In the genomic region with DNA sequence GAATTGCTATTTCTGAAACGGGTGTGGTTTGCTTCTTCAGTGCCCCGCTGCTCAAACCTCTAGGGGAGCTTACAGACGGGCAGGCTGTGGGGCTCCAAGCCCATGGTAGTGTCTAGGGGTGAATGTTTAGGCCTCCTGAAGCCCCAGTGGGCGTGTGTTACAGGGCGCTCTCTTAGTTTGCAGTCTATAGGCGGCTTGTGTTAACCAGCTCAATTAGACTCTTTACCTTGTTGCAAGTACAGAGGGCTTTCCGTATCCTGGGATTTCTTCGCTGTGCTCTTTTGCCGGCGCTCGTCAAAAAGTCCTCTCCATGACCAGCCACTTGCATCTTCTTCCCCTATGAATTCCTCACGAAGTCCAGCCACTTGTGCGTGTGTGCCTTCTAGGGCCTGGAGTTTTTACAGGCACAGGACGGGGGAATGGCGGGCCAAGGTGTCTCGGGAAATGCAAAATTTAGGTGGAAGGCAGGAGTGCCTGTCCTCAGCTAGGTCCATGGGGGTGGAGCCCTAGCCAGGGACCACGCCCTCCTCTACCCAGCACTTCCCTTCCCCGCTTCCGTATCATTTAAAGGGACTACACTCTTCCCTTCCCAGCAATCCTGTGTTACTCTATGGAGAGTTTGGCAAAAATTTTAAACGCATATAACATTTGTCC, we compare ENCODE assay signal across 9 cellular contexts.
A peak's percentile ranks its signal among the peaks of the same experiment; 100 is the strongest.
DNase-seq lines count a peak whose midpoint lies in the region; FAIRE-seq and TF ChIP-seq lines count a peak whose summit lies in the region.
"Had no signal": no experiment of that assay in that cellular context is flagged by ENCODE, and none has a peak within 500 bp of the region (broad histone marks: within the 10 kb centered on the region; RNA-seq: fewer than 3 reads in every experiment).

No MANE protein-coding gene starts in this region.

- TF ChIP-seq CTCF in HFF-Myc (IDR thresholded peaks at IDR 0.05; ENCODE audit: low read depth, low read length, missing control alignments) (no peak), colonic mucosa (IDR thresholded peaks at IDR 0.05) (no peak)

- H3K4me1 Mint-ChIP-seq in CD4-positive, alpha-beta memory T cell, result no peaks in the 10 kb centered on the region
- H3K4me1 Mint-ChIP-seq: activated CD4-positive, alpha-beta T cell treated with anti-CD3 and anti-CD28 coated beads, Interleukin-2, amount 10 ng/mL, durations not matched to agents 7 days and 5 days had no signal

- intact Hi-C loops in colonic mucosa (cut with DNase I), result no loop called here
- intact Hi-C loops in CD4-positive, alpha-beta memory T cell (cut with micrococcal nuclease), result no loop called here

- FAIRE-seq in HTR-8/SVneo (lab: Jason Lieb, UNC), result no peak

- H3K4me3 ChIP-seq in HFF-Myc (replicated peaks; ENCODE audit: low read depth, low read length) (0 out of 2 replicates have a peak overlapping the region, but pooled peaks have one; percentile 18), colonic mucosa (peak overlapping the region; percentile 24), skeletal muscle tissue (ENCODE audit: low read length in 3 of 3) (peak overlapping the region; percentile 32 to 63 (median 46))
- H3K4me3 ChIP-seq in CD4-positive, alpha-beta memory T cell (ENCODE audit: low read length in 2 of 2), result no peak overlapping the region

- CTCF ChIA-PET in CD4-positive, alpha-beta memory T cell (lab: Charles Lee; ENCODE audit: partially characterized antibody), result no interaction called here

- no peak for DNase-seq in HFF-Myc (ENCODE audit: extremely low read depth, low read depth)
- peak; percentile 61 for DNase-seq in colonic mucosa
- DNase-seq in islet precursor cell, result peak; percentile 85
- DNase-seq in NCI-H748 (lab: John Stamatoyannopoulos, UW; ENCODE audit: unreplicated experiment), result no peak
- DNase-seq in CD4-positive, alpha-beta memory T cell, result no peak
- DNase-seq in HTR-8/SVneo (ENCODE audit: insufficient read length, low spot score), result no peak
- DNase-seq in NCI-H2029 treated with DMSO at 0.1 percent for 48 hours (lab: John Stamatoyannopoulos, UW), result no peak
- DNase-seq: activated CD4-positive, alpha-beta T cell treated with anti-CD3 and anti-CD28 coated beads, Interleukin-2, amount 10 ng/mL, durations not matched to agents 7 days and 5 days had no signal

- POLR2A ChIA-PET in CD4-positive, alpha-beta memory T cell (lab: Charles Lee; ENCODE audit: partially characterized antibody), result no interaction called here

- H3K9me3 ChIP-seq in colonic mucosa (no peaks in the 10 kb centered on the region), skeletal muscle tissue (ENCODE audit: control insufficient read depth in 3 of 3, low read length in 3 of 3) (no peaks in the 10 kb centered on the region)
- no peaks in the 10 kb centered on the region for H3K9me3 ChIP-seq in CD4-positive, alpha-beta memory T cell (ENCODE audit: control insufficient read depth in 1 of 2, low read length in 2 of 2)

- H3K27ac Mint-ChIP-seq in CD4-positive, alpha-beta memory T cell, result no peak overlapping the region
- H3K27ac Mint-ChIP-seq: activated CD4-positive, alpha-beta T cell treated with anti-CD3 and anti-CD28 coated beads, Interleukin-2, amount 10 ng/mL, durations not matched to agents 7 days and 5 days had no signal

- no peaks in the 10 kb centered on the region for H3K36me3 Mint-ChIP-seq in CD4-positive, alpha-beta memory T cell

- no peak overlapping the region for H3K27ac ChIP-seq in colonic mucosa
- H3K27ac ChIP-seq in skeletal muscle tissue (ENCODE audit: low read depth, low read length), result no peak overlapping the region
- H3K27ac ChIP-seq in CD4-positive, alpha-beta memory T cell (ENCODE audit: low read depth, low read length), result no peak overlapping the region

- H3K27me3 ChIP-seq in colonic mucosa, result no peaks in the 10 kb centered on the region
- no peaks in the 10 kb centered on the region for H3K27me3 ChIP-seq in skeletal muscle tissue (ENCODE audit: control insufficient read depth in 3 of 3, insufficient read depth in 3 of 3, low read length in 3 of 3)
- H3K27me3 ChIP-seq in CD4-positive, alpha-beta memory T cell (ENCODE audit: insufficient read depth, low read length), result no peaks in the 10 kb centered on the region

- H3K9ac ChIP-seq in colonic mucosa (ENCODE audit: low read depth in 2 of 2, low read length in 2 of 2), result no peak overlapping the region
- H3K9ac ChIP-seq in skeletal muscle tissue (ENCODE audit: low read depth in 1 of 3, low read length in 3 of 3), result peak overlapping the region in 1 of 3 donors; percentile 18

- H3K36me3 ChIP-seq in colonic mucosa (no peaks in the 10 kb centered on the region), skeletal muscle tissue (ENCODE audit: control insufficient read depth in 3 of 3, insufficient read depth in 3 of 3, low read length in 3 of 3) (no peaks in the 10 kb centered on the region)
- H3K36me3 ChIP-seq in CD4-positive, alpha-beta memory T cell (ENCODE audit: insufficient read depth, low read length), result no peaks in the 10 kb centered on the region

- no peak overlapping the region for H3K4me3 Mint-ChIP-seq in CD4-positive, alpha-beta memory T cell
- H3K4me3 Mint-ChIP-seq: activated CD4-positive, alpha-beta T cell treated with anti-CD3 and anti-CD28 coated beads, Interleukin-2, amount 10 ng/mL, durations not matched to agents 7 days and 5 days had no signal

- peaks cover 0 to 9% (median 2%) of the 10 kb centered on the region in 8 donors for H3K9me3 Mint-ChIP-seq in CD4-positive, alpha-beta memory T cell

- peaks cover 1% of the 10 kb centered on the region in 2 donors for H3K27me3 Mint-ChIP-seq in CD4-positive, alpha-beta memory T cell
- H3K27me3 Mint-ChIP-seq: activated CD4-positive, alpha-beta T cell treated with anti-CD3 and anti-CD28 coated beads, Interleukin-2, amount 10 ng/mL, durations not matched to agents 7 days and 5 days had no signal

- H3K4me1 ChIP-seq in colonic mucosa, result no peaks in the 10 kb centered on the region
- no peaks in the 10 kb centered on the region for H3K4me1 ChIP-seq in skeletal muscle tissue (ENCODE audit: control insufficient read depth in 3 of 3, insufficient read depth in 3 of 3, low read length in 3 of 3)
- no peaks in the 10 kb centered on the region for H3K4me1 ChIP-seq in CD4-positive, alpha-beta memory T cell (ENCODE audit: insufficient read depth, low read length)

Comparison
In these comparisons a context has a peak if more than half of its experiments do, and no peak if none do; other contexts are left out.
1. DNase-seq: peak in colonic mucosa (single experiment) and islet precursor cell (single experiment); none in HFF-Myc (single experiment), NCI-H748 (single experiment), CD4-positive, alpha-beta memory T cell (0 of 5), HTR-8/SVneo (single experiment) and NCI-H2029 treated with DMSO at 0.1 percent for 48 hours (single experiment).
2. H3K4me3 ChIP-seq: peak in HFF-Myc (single experiment), colonic mucosa (single experiment) and skeletal muscle tissue (3 of 3); none in CD4-positive, alpha-beta memory T cell (0 of 2).